In the genomic region with DNA sequence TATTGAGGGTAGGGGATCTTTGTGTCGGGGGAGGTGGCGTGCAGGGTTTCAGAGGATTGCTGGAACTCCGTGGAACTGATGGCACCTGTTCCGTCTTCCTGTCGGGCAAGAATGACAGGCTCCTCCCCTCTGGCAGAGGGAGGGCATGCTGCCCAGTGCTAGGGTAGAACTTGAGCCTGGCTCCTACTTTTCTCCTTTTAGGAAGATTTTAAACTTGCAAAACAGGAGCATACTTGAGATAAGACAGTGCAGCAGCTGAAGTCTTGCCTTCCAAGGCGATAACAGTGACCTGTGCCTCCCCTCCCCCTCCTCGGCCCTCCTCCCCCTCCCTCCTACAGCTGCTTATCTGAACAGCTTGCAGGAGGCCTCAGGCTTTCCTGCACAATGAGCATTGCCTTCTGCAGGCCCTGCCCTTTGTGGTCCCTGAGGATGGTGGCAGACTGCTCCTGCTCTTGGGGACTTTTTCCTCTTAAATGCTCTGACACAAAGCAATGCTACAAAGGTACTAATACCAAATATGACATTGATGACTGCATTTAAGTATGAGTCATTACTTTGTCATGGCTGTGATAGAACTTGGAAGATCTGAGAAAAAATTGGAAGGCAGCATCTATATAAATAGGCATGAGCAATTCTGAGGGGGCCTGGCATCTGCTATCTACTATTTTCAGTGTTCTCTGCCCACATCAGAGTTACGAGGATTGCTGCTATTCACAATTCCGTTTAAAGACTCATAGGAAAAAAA, we compare ENCODE assay signal across 8 cellular contexts. TPM values are rescaled to one million over a fixed set of nuclear protein-coding genes. Genes with fewer than 3 reads are reported as not detected.
DNase-seq lines count a peak whose midpoint lies in the region; ATAC-seq and TF ChIP-seq lines count a peak whose summit lies in the region.

No MANE protein-coding gene starts in this region.

- H3K9me3 ChIP-seq in BE2C (no peaks in the 10 kb centered on the region), HUES48 (ENCODE audit: control insufficient read depth, insufficient read depth, low read length) (no peaks in the 10 kb centered on the region), WERI-Rb-1 (ENCODE audit: severe bottlenecking) (no peaks in the 10 kb centered on the region), lung (ENCODE audit: control insufficient read depth in 2 of 2, insufficient read depth in 1 of 2, low read length in 1 of 2) (no peaks in the 10 kb centered on the region)

- H3K4me1 ChIP-seq in BE2C (peaks cover 18% of the 10 kb centered on the region), HUES48 (ENCODE audit: control insufficient read depth, insufficient read depth, low read length) (peaks cover 28% of the 10 kb centered on the region), lung (ENCODE audit: control insufficient read depth in 2 of 2, insufficient read depth in 2 of 2, low read length in 2 of 2) (peaks cover 0 to 5% of the 10 kb centered on the region in 2 donors)

- H3K27ac Mint-ChIP-seq in effector memory CD8-positive, alpha-beta T cell = peak overlapping the region in 1 of 2 donors; percentile 26

- H3K9me3 Mint-ChIP-seq in effector memory CD8-positive, alpha-beta T cell = no peaks in the 10 kb centered on the region

- peaks cover 17% of the 10 kb centered on the region for H3K36me3 Mint-ChIP-seq in effector memory CD8-positive, alpha-beta T cell (ENCODE audit: insufficient read depth)

- H3K4me3 ChIP-seq in BE2C (ENCODE audit: low read depth, low read length) (peak overlapping the region; percentile 93), HUES48 (ENCODE audit: low read depth, low read length) (peak overlapping the region; percentile 84), WERI-Rb-1 (ENCODE audit: low read depth, low read length) (peak overlapping the region; percentile 97), lung (no peak overlapping the region)

- H3K27me3 ChIP-seq in BE2C = no peaks in the 10 kb centered on the region
- H3K27me3 ChIP-seq in HUES48 (ENCODE audit: control insufficient read depth, insufficient read depth, low read length) = peaks cover 12% of the 10 kb centered on the region
- no peaks in the 10 kb centered on the region for H3K27me3 ChIP-seq in WERI-Rb-1 (ENCODE audit: insufficient read depth, low read depth, severe bottlenecking)
- H3K27me3 ChIP-seq in lung (ENCODE audit: control insufficient read depth, insufficient read depth) = no peaks in the 10 kb centered on the region

- peaks cover 16 to 21% of the 10 kb centered on the region in 2 donors for H3K4me1 Mint-ChIP-seq in effector memory CD8-positive, alpha-beta T cell (ENCODE audit: low read depth in 2 of 2)

- DNase-seq in BE2C (peak; percentile 80), WERI-Rb-1 (peak; percentile 85), lung (ENCODE audit: low spot score) (peak; percentile 64)
- DNase-seq in effector memory CD8-positive, alpha-beta T cell = no peak
- DNase-seq in stimulated activated CD8-positive, alpha-beta memory T cell treated with anti-CD3 and anti-CD28 coated beads, Interleukin-4, amount 100 ng/mL, for 48 hours = peak; percentile 57

- no peak for ATAC-seq in effector memory CD8-positive, alpha-beta T cell (replicated peaks)
- no peak for ATAC-seq in lung (ENCODE audit: insufficient read depth, low FRiP score)
- no peak for ATAC-seq in GM19397 (IDR thresholded peaks at IDR 0.05; ENCODE audit: unreplicated experiment)
- no peak for ATAC-seq in GM18873 (IDR thresholded peaks at IDR 0.05; ENCODE audit: low FRiP score, unreplicated experiment)

- H3K4me3 Mint-ChIP-seq in effector memory CD8-positive, alpha-beta T cell = peak overlapping the region; percentile 80 to 89

- peaks cover 26 to 48% of the 10 kb centered on the region in 2 donors for H3K27me3 Mint-ChIP-seq in effector memory CD8-positive, alpha-beta T cell

- H3K27ac ChIP-seq in HUES48 (ENCODE audit: low read depth, low read length) (no peak overlapping the region), WERI-Rb-1 (peak overlapping the region; percentile 96), lung (ENCODE audit: low read depth in 1 of 2, low read length in 1 of 2) (peak overlapping the region; percentile 93 to 94)

- 18 to 25% methylated on average over 9 of the region's 9 CpGs for WGBS in lung, 2 donors

- TF ChIP-seq CTCF in BE2C (IDR thresholded peaks at IDR 0.05; ENCODE audit: low read depth, low read length) = 0 out of 2 replicates have a peak, but pooled peaks have one; percentile 13
- TF ChIP-seq CTCF in WERI-Rb-1 (IDR thresholded peaks at IDR 0.05; ENCODE audit: low read depth, low read length) = no peak
- no peak for TF ChIP-seq CTCF in lung (IDR thresholded peaks at IDR 0.05; ENCODE audit: control extremely low read depth, extremely low read depth)

- H3K36me3 ChIP-seq in BE2C = peaks cover 10% of the 10 kb centered on the region
- H3K36me3 ChIP-seq in HUES48 (ENCODE audit: control insufficient read depth, insufficient read depth, low read length) = peaks cover 14% of the 10 kb centered on the region
- H3K36me3 ChIP-seq in WERI-Rb-1 = peaks cover 30% of the 10 kb centered on the region
- H3K36me3 ChIP-seq in lung (ENCODE audit: control insufficient read depth in 2 of 2, insufficient read depth in 2 of 2, low read length in 2 of 2) = no peaks in the 10 kb centered on the region

- H3K9ac ChIP-seq in HUES48 (ENCODE audit: low read depth, low read length) = peak overlapping the region; percentile 1; the same call in 1 of the 2 replicates

RNA-seq across cellular contexts. Expression of gene GADD45G, which starts 1.9 kb away (rescaled TPM):
- polyA plus RNA-seq in BE2C (2012; ENCODE audit: insufficient read depth, insufficient read length, low read depth) = 86.0 TPM
- total RNA-seq in lung = 10 to 100 TPM in 1 of 2 donors, 1 to 10 TPM in 1; 9.9 to 36.6 TPM
- polyA plus RNA-seq in lung = 10 to 100 TPM; 30.4 to 70.3 TPM

Comparison
In these comparisons a context has a peak if more than half of its experiments do, and no peak if none do; other contexts are left out.
1. DNase-seq: peak in BE2C (single experiment), WERI-Rb-1 (single experiment), lung (single experiment) and stimulated activated CD8-positive, alpha-beta memory T cell treated with anti-CD3 and anti-CD28 coated beads, Interleukin-4, amount 100 ng/mL, for 48 hours (single experiment); none in effector memory CD8-positive, alpha-beta T cell (0 of 3).